In genomic region chr6:137044366-137045220, GRCh38 we compare ENCODE assay signal across 8 cellular contexts. TPM values are rescaled to one million over a fixed set of nuclear protein-coding genes. Genes with fewer than 3 reads are reported as not detected.
DNase-seq lines count a peak whose midpoint lies in the region; ATAC-seq and TF ChIP-seq lines count a peak whose summit lies in the region.

A gene with protein sequence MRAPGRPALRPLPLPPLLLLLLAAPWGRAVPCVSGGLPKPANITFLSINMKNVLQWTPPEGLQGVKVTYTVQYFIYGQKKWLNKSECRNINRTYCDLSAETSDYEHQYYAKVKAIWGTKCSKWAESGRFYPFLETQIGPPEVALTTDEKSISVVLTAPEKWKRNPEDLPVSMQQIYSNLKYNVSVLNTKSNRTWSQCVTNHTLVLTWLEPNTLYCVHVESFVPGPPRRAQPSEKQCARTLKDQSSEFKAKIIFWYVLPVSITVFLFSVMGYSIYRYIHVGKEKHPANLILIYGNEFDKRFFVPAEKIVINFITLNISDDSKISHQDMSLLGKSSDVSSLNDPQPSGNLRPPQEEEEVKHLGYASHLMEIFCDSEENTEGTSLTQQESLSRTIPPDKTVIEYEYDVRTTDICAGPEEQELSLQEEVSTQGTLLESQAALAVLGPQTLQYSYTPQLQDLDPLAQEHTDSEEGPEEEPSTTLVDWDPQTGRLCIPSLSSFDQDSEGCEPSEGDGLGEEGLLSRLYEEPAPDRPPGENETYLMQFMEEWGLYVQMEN (minus strand): TSS chr6:137044965. CDS start chr6:137044728, 237 bp downstream.

- no peak within 1 kb of the TSS for H3K27ac Mint-ChIP-seq in WTC11
- H3K27ac Mint-ChIP-seq in naive thymus-derived CD8-positive, alpha-beta T cell, result peak within 1 kb of the TSS in 1 of 10 donors; percentile 57

- peaks cover 13% of the 10 kb centered on the region for H3K4me1 Mint-ChIP-seq in WTC11
- H3K4me1 Mint-ChIP-seq in naive thymus-derived CD8-positive, alpha-beta T cell, result peaks cover 0 to 10% (median 3%) of the 10 kb centered on the region in 4 donors

- H3K4me3 ChIP-seq in fibroblast of villous mesenchyme (ENCODE audit: low read depth, low read length), result peak within 1 kb of the TSS; percentile 70

- peaks cover 14% of the 10 kb centered on the region for H3K9me3 Mint-ChIP-seq in WTC11
- peaks cover 0 to 3% (median 0%) of the 10 kb centered on the region in 9 donors for H3K9me3 Mint-ChIP-seq in naive thymus-derived CD8-positive, alpha-beta T cell

- H3K27me3 Mint-ChIP-seq in WTC11 (ENCODE audit: low read depth), result peaks cover 46% of the 10 kb centered on the region
- peaks cover 49 to 93% (median 76%) of the 10 kb centered on the region in 5 donors for H3K27me3 Mint-ChIP-seq in naive thymus-derived CD8-positive, alpha-beta T cell

- H3K36me3 Mint-ChIP-seq in WTC11, result peaks cover 3% of the 10 kb centered on the region; the same call in 1 of the 2 replicates
- peaks cover 0 to 5% (median 0%) of the 10 kb centered on the region in 3 donors for H3K36me3 Mint-ChIP-seq in naive thymus-derived CD8-positive, alpha-beta T cell

- DNase-seq in Ammon's horn (ENCODE audit: low spot score) (peak; percentile 3), WTC11 (ENCODE audit: low spot score) (peak; percentile 59), fibroblast of villous mesenchyme (ENCODE audit: low read depth) (peak; percentile 4)
- DNase-seq in naive thymus-derived CD8-positive, alpha-beta T cell, result peak in 3 of 10 donors; percentile 4 to 17 (median 12)

- CTCF ChIA-PET in WTC11 (lab: Charles Lee), result interaction anchor here (0.9 to 2.2 kb wide), 6 partner anchors 31 to 445 kb away, joined by 3 to 7 read pairs (median 4); partner anchors contain the start of gene SLC35D3

- ATAC-seq in GM19463 (IDR thresholded peaks at IDR 0.05; ENCODE audit: unreplicated experiment), result peak; percentile 68
- peak; percentile 93 for ATAC-seq in WTC11
- ATAC-seq in naive thymus-derived CD8-positive, alpha-beta T cell, result peak; percentile 53 to 61
- no peak for ATAC-seq in GM19452 (IDR thresholded peaks at IDR 0.05; ENCODE audit: unreplicated experiment)
- no peak for ATAC-seq in HG03354 (IDR thresholded peaks at IDR 0.05; ENCODE audit: poor library complexity, severe bottlenecking, unreplicated experiment)
- no peak for ATAC-seq in GM18858 (IDR thresholded peaks at IDR 0.05; ENCODE audit: unreplicated experiment)

- POLR2A ChIA-PET in WTC11 (lab: Charles Lee), result interaction anchor here (1.6 kb wide), 1 partner anchor 122 kb away, joined by 4 read pairs; the partner anchor contains the start of gene SLC35D3
- POLR2A ChIA-PET in naive thymus-derived CD8-positive, alpha-beta T cell (lab: Charles Lee), result no interaction called here

- TF ChIP-seq CTCF in WTC11 (IDR thresholded peaks at IDR 0.05) (no peak), fibroblast of villous mesenchyme (IDR thresholded peaks at IDR 0.05; ENCODE audit: insufficient read depth, low read depth, low read length) (no peak)

- H3K4me3 Mint-ChIP-seq in WTC11, result peak within 1 kb of the TSS; percentile 69
- H3K4me3 Mint-ChIP-seq in naive thymus-derived CD8-positive, alpha-beta T cell, result peak within 1 kb of the TSS; percentile 69 to 89 (median 80)

TF ChIP-seq in WTC11, 78 proteins besides CTCF, POLR2A, EP300 and RAD21 (continues in another document):
- no peak for TF ChIP-seq ZNF263 (CRISPR knock-in tag; IDR thresholded peaks at IDR 0.05; ENCODE audit: low read depth)
- TF ChIP-seq, protein P1, sequence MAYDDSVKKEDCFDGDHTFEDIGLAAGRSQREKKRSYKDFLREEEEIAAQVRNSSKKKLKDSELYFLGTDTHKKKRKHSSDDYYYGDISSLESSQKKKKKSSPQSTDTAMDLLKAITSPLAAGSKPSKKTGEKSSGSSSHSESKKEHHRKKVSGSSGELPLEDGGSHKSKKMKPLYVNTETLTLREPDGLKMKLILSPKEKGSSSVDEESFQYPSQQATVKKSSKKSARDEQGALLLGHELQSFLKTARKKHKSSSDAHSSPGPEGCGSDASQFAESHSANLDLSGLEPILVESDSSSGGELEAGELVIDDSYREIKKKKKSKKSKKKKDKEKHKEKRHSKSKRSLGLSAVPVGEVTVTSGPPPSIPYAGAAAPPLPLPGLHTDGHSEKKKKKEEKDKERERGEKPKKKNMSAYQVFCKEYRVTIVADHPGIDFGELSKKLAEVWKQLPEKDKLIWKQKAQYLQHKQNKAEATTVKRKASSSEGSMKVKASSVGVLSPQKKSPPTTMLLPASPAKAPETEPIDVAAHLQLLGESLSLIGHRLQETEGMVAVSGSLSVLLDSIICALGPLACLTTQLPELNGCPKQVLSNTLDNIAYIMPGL (CRISPR knock-in tag; IDR thresholded peaks at IDR 0.05), result peak; percentile 38; the same call in 1 of the 2 replicates
- TF ChIP-seq, protein P2, sequence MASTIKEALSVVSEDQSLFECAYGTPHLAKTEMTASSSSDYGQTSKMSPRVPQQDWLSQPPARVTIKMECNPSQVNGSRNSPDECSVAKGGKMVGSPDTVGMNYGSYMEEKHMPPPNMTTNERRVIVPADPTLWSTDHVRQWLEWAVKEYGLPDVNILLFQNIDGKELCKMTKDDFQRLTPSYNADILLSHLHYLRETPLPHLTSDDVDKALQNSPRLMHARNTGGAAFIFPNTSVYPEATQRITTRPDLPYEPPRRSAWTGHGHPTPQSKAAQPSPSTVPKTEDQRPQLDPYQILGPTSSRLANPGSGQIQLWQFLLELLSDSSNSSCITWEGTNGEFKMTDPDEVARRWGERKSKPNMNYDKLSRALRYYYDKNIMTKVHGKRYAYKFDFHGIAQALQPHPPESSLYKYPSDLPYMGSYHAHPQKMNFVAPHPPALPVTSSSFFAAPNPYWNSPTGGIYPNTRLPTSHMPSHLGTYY (CRISPR knock-in tag; IDR thresholded peaks at IDR 0.05), result no peak
- 0 out of 2 replicates have a peak, but pooled peaks have one; percentile 20 for TF ChIP-seq TCF7 (CRISPR knock-in tag; IDR thresholded peaks at IDR 0.05; ENCODE audit: low read depth)
- TF ChIP-seq TEAD1 (CRISPR knock-in tag; IDR thresholded peaks at IDR 0.05), result 0 out of 2 replicates have a peak, but pooled peaks have one; percentile 22
- peak; percentile 30; the same call in 1 of the 2 replicates for TF ChIP-seq MAX (CRISPR knock-in tag; IDR thresholded peaks at IDR 0.05)
- TF ChIP-seq SMAD3 (CRISPR knock-in tag; IDR thresholded peaks at IDR 0.05; ENCODE audit: borderline replicate concordance), result 0 out of 2 replicates have a peak, but pooled peaks have one; percentile 18
- TF ChIP-seq GABPB1 (CRISPR knock-in tag; IDR thresholded peaks at IDR 0.05), result no peak
- peak; percentile 65; the same call in 1 of the 2 replicates for TF ChIP-seq ARID4B (CRISPR knock-in tag; IDR thresholded peaks at IDR 0.05; ENCODE audit: borderline replicate concordance)
- no peak for TF ChIP-seq JAZF1 (CRISPR knock-in tag; IDR thresholded peaks at IDR 0.05)
- TF ChIP-seq FOXP1 (CRISPR knock-in tag; IDR thresholded peaks at IDR 0.05; ENCODE audit: borderline replicate concordance), result peak; percentile 81; the same call in 1 of the 2 replicates
- no peak for TF ChIP-seq FOXJ3 (CRISPR knock-in tag; IDR thresholded peaks at IDR 0.05; ENCODE audit: borderline replicate concordance)
- TF ChIP-seq ZNF138 (CRISPR knock-in tag; conservative IDR thresholded peaks at IDR 0.05), result peak; percentile 40; the same call in 1 of the 2 replicates
- TF ChIP-seq, protein P3, sequence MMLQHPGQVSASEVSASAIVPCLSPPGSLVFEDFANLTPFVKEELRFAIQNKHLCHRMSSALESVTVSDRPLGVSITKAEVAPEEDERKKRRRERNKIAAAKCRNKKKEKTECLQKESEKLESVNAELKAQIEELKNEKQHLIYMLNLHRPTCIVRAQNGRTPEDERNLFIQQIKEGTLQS (CRISPR knock-in tag; conservative IDR thresholded peaks at IDR 0.05), result no peak
- TF ChIP-seq ETV6 (CRISPR knock-in tag; IDR thresholded peaks at IDR 0.05), result no peak

RNA-seq across cellular contexts. Expression of the gene that starts here (rescaled TPM):
- total RNA-seq in WTC11 (2021) (0.78 to 1.3 TPM (median 1.2 TPM) in 3 replicates), fibroblast of villous mesenchyme (0.43 and 1.3 TPM in 2 replicates)
- total RNA-seq in naive thymus-derived CD8-positive, alpha-beta T cell, result not detected
- not detected for polyA plus RNA-seq in naive thymus-derived CD8-positive, alpha-beta T cell

Comparison
In these comparisons a context has a peak if more than half of its experiments do, and no peak if none do; other contexts are left out.
1. Peak in ATAC-seq in naive thymus-derived CD8-positive, alpha-beta T cell; RNA of the gene not detected or under 1 TPM.
2. ATAC-seq: peak in GM19463 (single experiment) and WTC11 (single experiment); none in GM19452 (single experiment), HG03354 (single experiment) and GM18858 (single experiment).